Comparison of ENCODE assay signal across 12 cellular contexts in genomic region chr11:72625746-72626636, GRCh38. TPM values are rescaled to one million over a fixed set of nuclear protein-coding genes. Genes with fewer than 3 reads are reported as not detected.
DNase-seq lines count a peak whose midpoint lies in the region; ATAC-seq, FAIRE-seq and TF ChIP-seq lines count a peak whose summit lies in the region.
"Had no signal": no experiment of that assay in that cellular context is flagged by ENCODE, and none has a peak within 500 bp of the region (broad histone marks: within the 10 kb centered on the region; RNA-seq: fewer than 3 reads in every experiment).

No MANE protein-coding gene starts in this region.

- no peaks in the 10 kb centered on the region for H3K9me3 Mint-ChIP-seq in osteocyte (ENCODE audit: unreplicated experiment)
- H3K9me3 Mint-ChIP-seq: stimulated activated naive CD8-positive, alpha-beta T cell treated with anti-CD3 and anti-CD28 coated beads, Interleukin-15, amount 100 ng/mL, for 72 hours had no signal

- no peaks in the 10 kb centered on the region for H3K36me3 Mint-ChIP-seq in osteocyte (ENCODE audit: unreplicated experiment)

- H3K4me1 ChIP-seq in spleen (peaks cover 34 to 92% (median 68%) of the 10 kb centered on the region in 6 donors), smooth muscle cell (ENCODE audit: low read depth) (no peaks in the 10 kb centered on the region)
- H3K4me1 ChIP-seq: SJSA1 had no signal

- H3K4me3 ChIP-seq in coronary artery: no peak overlapping the region
- H3K4me3 ChIP-seq in spleen: peak overlapping the region in 1 of 8 donors; percentile 28
- no peak overlapping the region for H3K4me3 ChIP-seq in smooth muscle cell
- H3K4me3 ChIP-seq: SJSA1 had no signal

- intact Hi-C loops in spleen (cut with DNase I; ENCODE audit: low total_unique reads): no loop called here

- TF ChIP-seq CTCF in coronary artery (IDR thresholded peaks at IDR 0.05) (no peak), spleen (IDR thresholded peaks at IDR 0.05 in 8 of 11, conservative IDR thresholded peaks at IDR 0.05 in 3 of 11) (no peak), smooth muscle cell (IDR thresholded peaks at IDR 0.05; ENCODE audit: borderline replicate concordance, insufficient read depth, poor library complexity, severe bottlenecking) (no peak), osteocyte (IDR thresholded peaks at IDR 0.05) (no peak)

- peak; percentile 93 for ATAC-seq in left lobe of liver
- ATAC-seq: stimulated activated naive CD8-positive, alpha-beta T cell treated with anti-CD3 and anti-CD28 coated beads, Interleukin-15, amount 100 ng/mL, for 72 hours had no signal

- H3K4me1 Mint-ChIP-seq in osteocyte (ENCODE audit: unreplicated experiment): no peaks in the 10 kb centered on the region

- WGBS in spleen, 5 donors: 51 to 59% (median 56%) methylated on average over 20 to 25 of the region's 25 CpGs
- WGBS in smooth muscle cell (ENCODE audit: low lambda C conversion rate): 60% methylated on average over 25 of the region's 25 CpGs

- H3F3A ChIP-seq in smooth muscle cell (ENCODE audit: low read depth): no peaks in the 10 kb centered on the region

- H3K9ac ChIP-seq in smooth muscle cell (ENCODE audit: low read depth): no peak overlapping the region

- H4K20me1 ChIP-seq in smooth muscle cell (ENCODE audit: low read depth): no peaks in the 10 kb centered on the region

- H3K9me3 ChIP-seq in spleen (no peaks in the 10 kb centered on the region), smooth muscle cell (replicated peaks; ENCODE audit: low read depth) (no peaks in the 10 kb centered on the region)
- H3K9me3 ChIP-seq: Caco-2, SJSA1 had no signal

- peaks cover 33% of the 10 kb centered on the region for H3K27me3 Mint-ChIP-seq in osteocyte (ENCODE audit: unreplicated experiment)
- H3K27me3 Mint-ChIP-seq: stimulated activated naive CD8-positive, alpha-beta T cell treated with anti-CD3 and anti-CD28 coated beads, Interleukin-15, amount 100 ng/mL, for 72 hours had no signal

- no peak overlapping the region for H3K27ac Mint-ChIP-seq in osteocyte (ENCODE audit: unreplicated experiment)

- no peak for FAIRE-seq in urothelium cell line (lab: Jason Lieb, UNC)

- H3K27me3 ChIP-seq in spleen (replicated peaks in 1 of 7) (no peaks in the 10 kb centered on the region), smooth muscle cell (ENCODE audit: low read depth) (peaks cover 15% of the 10 kb centered on the region)

- H3K4me2 ChIP-seq in smooth muscle cell: no peak overlapping the region

- no peaks in the 10 kb centered on the region for H3K79me2 ChIP-seq in smooth muscle cell (ENCODE audit: low read depth)

- DNase-seq in HuH-7 (ENCODE audit: low spot score) (peak; percentile 48), coronary artery (ENCODE audit: low spot score) (no peak), left lobe of liver (ENCODE audit: low spot score) (peak; percentile 80), spleen (peak; percentile 83), smooth muscle cell (lab: John Stamatoyannopoulos, UW; ENCODE audit: unreplicated experiment) (no peak), D341Med (ENCODE audit: low spot score) (no peak), osteocyte (ENCODE audit: extremely low spot score, unreplicated experiment) (no peak), urothelium cell line (ENCODE audit: low spot score) (no peak)
- DNase-seq: NCI-H2081 treated with DMSO at 0.1 percent for 48 hours; stimulated activated naive CD8-positive, alpha-beta T cell treated with anti-CD3 and anti-CD28 coated beads, Interleukin-15, amount 100 ng/mL, for 72 hours had no signal

- H3K27ac ChIP-seq in coronary artery (peak overlapping the region; percentile 66 to 81), spleen (peak overlapping the region; percentile 63 to 87 (median 81)), smooth muscle cell (ENCODE audit: low read depth) (no peak overlapping the region)
- H3K27ac ChIP-seq: SJSA1 had no signal

- H2AFZ ChIP-seq in smooth muscle cell (ENCODE audit: low read depth): no peak overlapping the region

- TF ChIP-seq POLR2A in spleen (IDR thresholded peaks at IDR 0.05): no peak

- H3K36me3 ChIP-seq in spleen: peaks cover 0 to 20% (median 0%) of the 10 kb centered on the region in 6 donors
- no peaks in the 10 kb centered on the region for H3K36me3 ChIP-seq in smooth muscle cell (ENCODE audit: low read depth)
- H3K36me3 ChIP-seq: SJSA1 had no signal

- no peak overlapping the region for H3K4me3 Mint-ChIP-seq in osteocyte (ENCODE audit: unreplicated experiment)
- H3K4me3 Mint-ChIP-seq: stimulated activated naive CD8-positive, alpha-beta T cell treated with anti-CD3 and anti-CD28 coated beads, Interleukin-15, amount 100 ng/mL, for 72 hours had no signal

RNA-seq across cellular contexts. Expression of gene PDE2A, which starts 48.2 kb away (rescaled TPM):
- total RNA-seq in left lobe of liver (20.3 TPM), spleen (100 to 1,000 TPM; 244 to 584 (median 346) TPM), smooth muscle cell (not detected in 2 replicates), osteocyte (not detected in 2 replicates)
- polyA plus RNA-seq in spleen (100 to 1,000 TPM in 1 of 3 donors, 10 to 100 TPM in 2; 58.2 to 158 (median 72.8) TPM), smooth muscle cell (1.0 TPM in 2 replicates)
- total RNA-seq: SJSA1 had no signal

Comparison
In these comparisons a context has a peak if more than half of its experiments do, and no peak if none do; other contexts are left out.
1. DNase-seq: peak in HuH-7 (single experiment), left lobe of liver (single experiment) and spleen (single experiment); none in coronary artery (single experiment), smooth muscle cell (single experiment), D341Med (single experiment), osteocyte (single experiment) and urothelium cell line (single experiment).
2. RNA of gene PDE2A, which starts 48.2 kb away (total RNA-seq): 244 to 584 TPM in spleen and 20.3 TPM in left lobe of liver (single experiment); not detected in smooth muscle cell and not detected in osteocyte; every median in the first group is over 10 times any median in the second.